ENCODE assay signal across 19 cellular contexts in genomic region chr11:7584910-7585309, GRCh38.
"Had no signal": no experiment of that assay in that cellular context is flagged by ENCODE, and none has a peak within 500 bp of the region (broad histone marks: within the 10 kb centered on the region; RNA-seq: fewer than 3 reads in every experiment).

No MANE protein-coding gene starts in this region.

- H3K4me3 Mint-ChIP-seq: endodermal cell, immature natural killer cell, naive B cell, nephron, type B pancreatic cell had no signal

- H3K27me3 ChIP-seq: foreskin keratinocyte, stomach had no signal

- ATAC-seq: foreskin keratinocyte, left cardiac atrium, left ventricle myocardium superior had no signal

- H3K27me3 Mint-ChIP-seq: type B pancreatic cell had no signal

- H3K27ac ChIP-seq: foreskin keratinocyte, stomach had no signal

- H3K4me3 ChIP-seq: stomach had no signal

- H3K27ac Mint-ChIP-seq: endodermal cell, immature natural killer cell, nephron, type B pancreatic cell had no signal

- H3K4me1 ChIP-seq: foreskin keratinocyte had no signal

- H3K9me3 ChIP-seq: stomach had no signal

- H3K4me1 Mint-ChIP-seq: immature natural killer cell had no signal

- DNase-seq: dermis blood vessel endothelial cell; effector CD4-positive, alpha-beta T cell; endodermal cell; erythroblast; foreskin keratinocyte; immature natural killer cell; kidney; left cardiac atrium; left ventricle myocardium superior; mesendoderm; naive B cell; right cardiac atrium; small intestine; stimulated activated CD4-positive, alpha-beta T cell treated with anti-CD3 and anti-CD28 coated beads, Interleukin-12 subunit alpha, Interleukin-12 subunit beta, amount 100 ng/mL, for 4 hours; stimulated activated naive CD4-positive, alpha-beta T cell; stomach; substantia nigra had no signal

- H3K36me3 ChIP-seq: stomach had no signal

- H3K9me3 Mint-ChIP-seq: endodermal cell, immature natural killer cell, naive B cell, nephron had no signal
